Comparison of ENCODE assay signal across 15 cellular contexts in genomic region chr3:192862408-192863385, GRCh38.
"Had no signal": no experiment of that assay in that cellular context is flagged by ENCODE, and none has a peak within 500 bp of the region (broad histone marks: within the 10 kb centered on the region; RNA-seq: fewer than 3 reads in every experiment).

No MANE protein-coding gene starts in this region.

- H3K27me3 Mint-ChIP-seq: activated T-cell treated with anti-CD3 and anti-CD28 coated beads, Interleukin-2, amount 50 U/mL, for 24 hours had no signal

- DNase-seq: activated CD4-positive, CD25-positive, alpha-beta regulatory T cell; activated gamma-delta T cell treated with Interleukin-2 at 50 U/mL for 16 hours; activated T-cell treated with anti-CD3 and anti-CD28 coated beads, Interleukin-2, amount 50 U/mL, for 24 hours; heart left ventricle; mammary epithelial cell; stimulated activated CD4-positive, alpha-beta T cell treated with anti-CD3 and anti-CD28 coated beads, Interleukin-15, amount 100 ng/mL, for 24 hours; stimulated activated CD4-positive, alpha-beta T cell treated with anti-CD3 and anti-CD28 coated beads, Interleukin-4, amount 100 ng/mL, for 24 hours; stomach; uterus had no signal

- H3K36me3 ChIP-seq: ascending aorta, heart left ventricle, stomach, thoracic aorta, uterus had no signal

- H3K27ac ChIP-seq: ascending aorta, heart left ventricle, stomach, thoracic aorta, uterus had no signal

- H3K4me3 ChIP-seq: ascending aorta, heart left ventricle, stomach, thoracic aorta, uterus had no signal

- H3K4me1 ChIP-seq: uterus had no signal

- H3K9me3 ChIP-seq: ascending aorta, stomach, thoracic aorta, uterus had no signal

- FAIRE-seq: bronchial epithelial cell, frontal cortex, islet of Langerhans, TTC549 had no signal

- H3K4me3 Mint-ChIP-seq: activated T-cell treated with anti-CD3 and anti-CD28 coated beads, Interleukin-2, amount 50 U/mL, for 24 hours had no signal

- H3K27ac Mint-ChIP-seq: activated T-cell treated with anti-CD3 and anti-CD28 coated beads, Interleukin-2, amount 50 U/mL, for 24 hours had no signal

- H3K27me3 ChIP-seq: ascending aorta, heart left ventricle, stomach, uterus had no signal
